1 cellular context compared by ENCODE assay signal in the genomic region with DNA sequence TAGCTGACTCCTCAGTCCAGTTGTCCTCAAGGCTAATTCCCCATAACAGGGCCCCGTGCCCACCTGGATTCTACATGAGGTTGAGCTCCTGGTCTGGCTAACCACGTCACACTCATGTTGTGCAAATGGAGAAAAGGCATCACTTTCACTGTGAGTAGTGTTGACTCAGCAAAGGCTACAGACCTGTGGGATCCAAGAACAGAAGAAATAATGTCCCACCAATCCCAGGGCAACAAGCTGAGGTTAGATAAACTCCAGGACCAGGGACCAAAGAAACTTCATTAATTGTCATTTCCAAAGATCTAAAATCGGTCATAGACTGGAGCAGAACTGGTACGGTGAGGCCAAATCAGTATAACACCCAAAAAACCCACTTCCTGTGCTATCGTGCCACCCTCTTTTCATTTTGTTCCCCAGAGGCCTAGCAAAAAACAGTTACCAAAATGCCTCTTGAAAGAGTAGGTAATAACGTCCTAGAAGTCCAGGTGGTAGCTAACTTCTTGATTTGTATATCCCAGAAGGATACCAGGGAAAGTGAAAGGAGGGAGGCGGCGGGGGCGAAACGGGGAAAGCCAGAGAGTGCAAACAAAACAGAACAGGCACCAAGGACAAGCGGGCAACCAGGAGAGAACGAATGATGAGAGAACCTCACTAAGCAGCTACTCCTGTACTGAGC.
TF ChIP-seq lines count a peak whose summit lies in the region.

No MANE protein-coding gene starts in this region.

TF ChIP-seq in GM12878, 131 proteins besides CTCF, POLR2A, EP300 and RAD21 (continued from another document):
- TF ChIP-seq, protein P1, sequence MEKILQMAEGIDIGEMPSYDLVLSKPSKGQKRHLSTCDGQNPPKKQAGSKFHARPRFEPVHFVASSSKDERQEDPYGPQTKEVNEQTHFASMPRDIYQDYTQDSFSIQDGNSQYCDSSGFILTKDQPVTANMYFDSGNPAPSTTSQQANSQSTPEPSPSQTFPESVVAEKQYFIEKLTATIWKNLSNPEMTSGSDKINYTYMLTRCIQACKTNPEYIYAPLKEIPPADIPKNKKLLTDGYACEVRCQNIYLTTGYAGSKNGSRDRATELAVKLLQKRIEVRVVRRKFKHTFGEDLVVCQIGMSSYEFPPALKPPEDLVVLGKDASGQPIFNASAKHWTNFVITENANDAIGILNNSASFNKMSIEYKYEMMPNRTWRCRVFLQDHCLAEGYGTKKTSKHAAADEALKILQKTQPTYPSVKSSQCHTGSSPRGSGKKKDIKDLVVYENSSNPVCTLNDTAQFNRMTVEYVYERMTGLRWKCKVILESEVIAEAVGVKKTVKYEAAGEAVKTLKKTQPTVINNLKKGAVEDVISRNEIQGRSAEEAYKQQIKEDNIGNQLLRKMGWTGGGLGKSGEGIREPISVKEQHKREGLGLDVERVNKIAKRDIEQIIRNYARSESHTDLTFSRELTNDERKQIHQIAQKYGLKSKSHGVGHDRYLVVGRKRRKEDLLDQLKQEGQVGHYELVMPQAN (conservative IDR thresholded peaks at IDR 0.05) = no peak
- no peak; the same call in 1 of the 2 replicates for TF ChIP-seq ZNF24 (IDR thresholded peaks at IDR 0.05)
- TF ChIP-seq, protein P2, sequence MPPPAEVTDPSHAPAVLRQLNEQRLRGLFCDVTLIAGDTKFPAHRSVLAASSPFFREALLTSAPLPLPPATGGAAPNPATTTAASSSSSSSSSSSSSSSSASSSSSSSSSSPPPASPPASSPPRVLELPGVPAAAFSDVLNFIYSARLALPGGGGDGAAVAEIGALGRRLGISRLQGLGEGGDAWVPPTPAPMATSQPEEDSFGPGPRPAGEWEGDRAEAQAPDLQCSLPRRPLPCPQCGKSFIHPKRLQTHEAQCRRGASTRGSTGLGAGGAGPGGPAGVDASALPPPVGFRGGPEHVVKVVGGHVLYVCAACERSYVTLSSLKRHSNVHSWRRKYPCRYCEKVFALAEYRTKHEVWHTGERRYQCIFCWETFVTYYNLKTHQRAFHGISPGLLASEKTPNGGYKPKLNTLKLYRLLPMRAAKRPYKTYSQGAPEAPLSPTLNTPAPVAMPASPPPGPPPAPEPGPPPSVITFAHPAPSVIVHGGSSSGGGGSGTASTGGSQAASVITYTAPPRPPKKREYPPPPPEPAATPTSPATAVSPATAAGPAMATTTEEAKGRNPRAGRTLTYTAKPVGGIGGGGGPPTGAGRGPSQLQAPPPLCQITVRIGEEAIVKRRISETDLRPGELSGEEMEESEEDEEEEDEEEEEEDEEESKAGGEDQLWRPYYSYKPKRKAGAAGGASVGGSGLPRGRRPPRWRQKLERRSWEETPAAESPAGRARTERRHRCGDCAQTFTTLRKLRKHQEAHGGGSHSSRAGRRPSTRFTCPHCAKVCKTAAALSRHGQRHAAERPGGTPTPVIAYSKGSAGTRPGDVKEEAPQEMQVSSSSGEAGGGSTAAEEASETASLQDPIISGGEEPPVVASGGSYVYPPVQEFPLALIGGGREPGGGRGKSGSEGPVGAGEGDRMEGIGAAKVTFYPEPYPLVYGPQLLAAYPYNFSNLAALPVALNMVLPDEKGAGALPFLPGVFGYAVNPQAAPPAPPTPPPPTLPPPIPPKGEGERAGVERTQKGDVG (CRISPR knock-in tag; IDR thresholded peaks at IDR 0.05) = no peak
- no peak for TF ChIP-seq SMAD1 (IDR thresholded peaks at IDR 0.05; ENCODE audit: low read depth, partially characterized antibody)
- no peak for TF ChIP-seq SMAD5 (IDR thresholded peaks at IDR 0.05; ENCODE audit: low read depth)
- TF ChIP-seq, protein P3, sequence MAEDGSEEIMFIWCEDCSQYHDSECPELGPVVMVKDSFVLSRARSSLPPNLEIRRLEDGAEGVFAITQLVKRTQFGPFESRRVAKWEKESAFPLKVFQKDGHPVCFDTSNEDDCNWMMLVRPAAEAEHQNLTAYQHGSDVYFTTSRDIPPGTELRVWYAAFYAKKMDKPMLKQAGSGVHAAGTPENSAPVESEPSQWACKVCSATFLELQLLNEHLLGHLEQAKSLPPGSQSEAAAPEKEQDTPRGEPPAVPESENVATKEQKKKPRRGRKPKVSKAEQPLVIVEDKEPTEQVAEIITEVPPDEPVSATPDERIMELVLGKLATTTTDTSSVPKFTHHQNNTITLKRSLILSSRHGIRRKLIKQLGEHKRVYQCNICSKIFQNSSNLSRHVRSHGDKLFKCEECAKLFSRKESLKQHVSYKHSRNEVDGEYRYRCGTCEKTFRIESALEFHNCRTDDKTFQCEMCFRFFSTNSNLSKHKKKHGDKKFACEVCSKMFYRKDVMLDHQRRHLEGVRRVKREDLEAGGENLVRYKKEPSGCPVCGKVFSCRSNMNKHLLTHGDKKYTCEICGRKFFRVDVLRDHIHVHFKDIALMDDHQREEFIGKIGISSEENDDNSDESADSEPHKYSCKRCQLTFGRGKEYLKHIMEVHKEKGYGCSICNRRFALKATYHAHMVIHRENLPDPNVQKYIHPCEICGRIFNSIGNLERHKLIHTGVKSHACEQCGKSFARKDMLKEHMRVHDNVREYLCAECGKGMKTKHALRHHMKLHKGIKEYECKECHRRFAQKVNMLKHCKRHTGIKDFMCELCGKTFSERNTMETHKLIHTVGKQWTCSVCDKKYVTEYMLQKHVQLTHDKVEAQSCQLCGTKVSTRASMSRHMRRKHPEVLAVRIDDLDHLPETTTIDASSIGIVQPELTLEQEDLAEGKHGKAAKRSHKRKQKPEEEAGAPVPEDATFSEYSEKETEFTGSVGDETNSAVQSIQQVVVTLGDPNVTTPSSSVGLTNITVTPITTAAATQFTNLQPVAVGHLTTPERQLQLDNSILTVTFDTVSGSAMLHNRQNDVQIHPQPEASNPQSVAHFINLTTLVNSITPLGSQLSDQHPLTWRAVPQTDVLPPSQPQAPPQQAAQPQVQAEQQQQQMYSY (CRISPR knock-in tag; IDR thresholded peaks at IDR 0.05) = no peak
- peak; percentile 93 for TF ChIP-seq MEF2B (IDR thresholded peaks at IDR 0.05; ENCODE audit: partially characterized antibody, poor library complexity, severe bottlenecking)
- 0 out of 2 replicates have a peak, but pooled peaks have one; percentile 20 for TF ChIP-seq IRF4 (IDR thresholded peaks at IDR 0.05; ENCODE audit: low read depth, low read length)
- no peak for TF ChIP-seq SPI1 (IDR thresholded peaks at IDR 0.05; ENCODE audit: borderline replicate concordance, insufficient read depth, low read depth, low read length)
- TF ChIP-seq, protein P4, sequence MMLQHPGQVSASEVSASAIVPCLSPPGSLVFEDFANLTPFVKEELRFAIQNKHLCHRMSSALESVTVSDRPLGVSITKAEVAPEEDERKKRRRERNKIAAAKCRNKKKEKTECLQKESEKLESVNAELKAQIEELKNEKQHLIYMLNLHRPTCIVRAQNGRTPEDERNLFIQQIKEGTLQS (IDR thresholded peaks at IDR 0.05; ENCODE audit: borderline replicate concordance, extremely low read depth, low read depth, low read length) = no peak
- TF ChIP-seq, protein P5, sequence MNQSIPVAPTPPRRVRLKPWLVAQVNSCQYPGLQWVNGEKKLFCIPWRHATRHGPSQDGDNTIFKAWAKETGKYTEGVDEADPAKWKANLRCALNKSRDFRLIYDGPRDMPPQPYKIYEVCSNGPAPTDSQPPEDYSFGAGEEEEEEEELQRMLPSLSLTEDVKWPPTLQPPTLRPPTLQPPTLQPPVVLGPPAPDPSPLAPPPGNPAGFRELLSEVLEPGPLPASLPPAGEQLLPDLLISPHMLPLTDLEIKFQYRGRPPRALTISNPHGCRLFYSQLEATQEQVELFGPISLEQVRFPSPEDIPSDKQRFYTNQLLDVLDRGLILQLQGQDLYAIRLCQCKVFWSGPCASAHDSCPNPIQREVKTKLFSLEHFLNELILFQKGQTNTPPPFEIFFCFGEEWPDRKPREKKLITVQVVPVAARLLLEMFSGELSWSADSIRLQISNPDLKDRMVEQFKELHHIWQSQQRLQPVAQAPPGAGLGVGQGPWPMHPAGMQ (IDR thresholded peaks at IDR 0.05; ENCODE audit: borderline replicate concordance) = no peak
- TF ChIP-seq, protein P6, sequence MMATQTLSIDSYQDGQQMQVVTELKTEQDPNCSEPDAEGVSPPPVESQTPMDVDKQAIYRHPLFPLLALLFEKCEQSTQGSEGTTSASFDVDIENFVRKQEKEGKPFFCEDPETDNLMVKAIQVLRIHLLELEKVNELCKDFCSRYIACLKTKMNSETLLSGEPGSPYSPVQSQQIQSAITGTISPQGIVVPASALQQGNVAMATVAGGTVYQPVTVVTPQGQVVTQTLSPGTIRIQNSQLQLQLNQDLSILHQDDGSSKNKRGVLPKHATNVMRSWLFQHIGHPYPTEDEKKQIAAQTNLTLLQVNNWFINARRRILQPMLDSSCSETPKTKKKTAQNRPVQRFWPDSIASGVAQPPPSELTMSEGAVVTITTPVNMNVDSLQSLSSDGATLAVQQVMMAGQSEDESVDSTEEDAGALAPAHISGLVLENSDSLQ (IDR thresholded peaks at IDR 0.05) = no peak
- TF ChIP-seq, protein P7, sequence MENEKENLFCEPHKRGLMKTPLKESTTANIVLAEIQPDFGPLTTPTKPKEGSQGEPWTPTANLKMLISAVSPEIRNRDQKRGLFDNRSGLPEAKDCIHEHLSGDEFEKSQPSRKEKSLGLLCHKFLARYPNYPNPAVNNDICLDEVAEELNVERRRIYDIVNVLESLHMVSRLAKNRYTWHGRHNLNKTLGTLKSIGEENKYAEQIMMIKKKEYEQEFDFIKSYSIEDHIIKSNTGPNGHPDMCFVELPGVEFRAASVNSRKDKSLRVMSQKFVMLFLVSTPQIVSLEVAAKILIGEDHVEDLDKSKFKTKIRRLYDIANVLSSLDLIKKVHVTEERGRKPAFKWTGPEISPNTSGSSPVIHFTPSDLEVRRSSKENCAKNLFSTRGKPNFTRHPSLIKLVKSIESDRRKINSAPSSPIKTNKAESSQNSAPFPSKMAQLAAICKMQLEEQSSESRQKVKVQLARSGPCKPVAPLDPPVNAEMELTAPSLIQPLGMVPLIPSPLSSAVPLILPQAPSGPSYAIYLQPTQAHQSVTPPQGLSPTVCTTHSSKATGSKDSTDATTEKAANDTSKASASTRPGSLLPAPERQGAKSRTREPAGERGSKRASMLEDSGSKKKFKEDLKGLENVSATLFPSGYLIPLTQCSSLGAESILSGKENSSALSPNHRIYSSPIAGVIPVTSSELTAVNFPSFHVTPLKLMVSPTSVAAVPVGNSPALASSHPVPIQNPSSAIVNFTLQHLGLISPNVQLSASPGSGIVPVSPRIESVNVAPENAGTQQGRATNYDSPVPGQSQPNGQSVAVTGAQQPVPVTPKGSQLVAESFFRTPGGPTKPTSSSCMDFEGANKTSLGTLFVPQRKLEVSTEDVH (IDR thresholded peaks at IDR 0.05; ENCODE audit: low read depth, partially characterized antibody) = no peak
- no peak for TF ChIP-seq ETV6 (conservative IDR thresholded peaks at IDR 0.05 in 1 of 2, IDR thresholded peaks at IDR 0.05 in 1 of 2; ENCODE audit: borderline replicate concordance in 1 of 2, low read depth in 1 of 2)
- TF ChIP-seq NR2F1 (conservative IDR thresholded peaks at IDR 0.05) = 0 out of 2 replicates have a peak, but pooled peaks have one; percentile 22
- TF ChIP-seq MYB (IDR thresholded peaks at IDR 0.05; ENCODE audit: borderline replicate concordance, low read depth, low read length) = no peak
- no peak for TF ChIP-seq NBN (IDR thresholded peaks at IDR 0.05)
- no peak for TF ChIP-seq RB1 (IDR thresholded peaks at IDR 0.05; ENCODE audit: borderline replicate concordance)
- TF ChIP-seq KDM1A (IDR thresholded peaks at IDR 0.05; ENCODE audit: borderline replicate concordance) = no peak
- no peak; the same call in 1 of the 2 replicates for TF ChIP-seq PAX5 (IDR thresholded peaks at IDR 0.05; ENCODE audit: borderline replicate concordance, low read depth, low read length)
- no peak for TF ChIP-seq SIX5 (IDR thresholded peaks at IDR 0.05; ENCODE audit: low read depth, low read length, severe bottlenecking)
- TF ChIP-seq, protein P8, sequence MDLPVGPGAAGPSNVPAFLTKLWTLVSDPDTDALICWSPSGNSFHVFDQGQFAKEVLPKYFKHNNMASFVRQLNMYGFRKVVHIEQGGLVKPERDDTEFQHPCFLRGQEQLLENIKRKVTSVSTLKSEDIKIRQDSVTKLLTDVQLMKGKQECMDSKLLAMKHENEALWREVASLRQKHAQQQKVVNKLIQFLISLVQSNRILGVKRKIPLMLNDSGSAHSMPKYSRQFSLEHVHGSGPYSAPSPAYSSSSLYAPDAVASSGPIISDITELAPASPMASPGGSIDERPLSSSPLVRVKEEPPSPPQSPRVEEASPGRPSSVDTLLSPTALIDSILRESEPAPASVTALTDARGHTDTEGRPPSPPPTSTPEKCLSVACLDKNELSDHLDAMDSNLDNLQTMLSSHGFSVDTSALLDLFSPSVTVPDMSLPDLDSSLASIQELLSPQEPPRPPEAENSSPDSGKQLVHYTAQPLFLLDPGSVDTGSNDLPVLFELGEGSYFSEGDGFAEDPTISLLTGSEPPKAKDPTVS (IDR thresholded peaks at IDR 0.05; ENCODE audit: low read depth, low read length) = no peak
- peak; percentile 31; the same call in 1 of the 2 replicates for TF ChIP-seq CBFB (IDR thresholded peaks at IDR 0.05; ENCODE audit: low read depth)
- no peak for TF ChIP-seq SREBF2 (IDR thresholded peaks at IDR 0.05; ENCODE audit: low read length)
- no peak for TF ChIP-seq YBX1 (IDR thresholded peaks at IDR 0.05)
